ENCODE assay signal across 11 cellular contexts in the genomic region with DNA sequence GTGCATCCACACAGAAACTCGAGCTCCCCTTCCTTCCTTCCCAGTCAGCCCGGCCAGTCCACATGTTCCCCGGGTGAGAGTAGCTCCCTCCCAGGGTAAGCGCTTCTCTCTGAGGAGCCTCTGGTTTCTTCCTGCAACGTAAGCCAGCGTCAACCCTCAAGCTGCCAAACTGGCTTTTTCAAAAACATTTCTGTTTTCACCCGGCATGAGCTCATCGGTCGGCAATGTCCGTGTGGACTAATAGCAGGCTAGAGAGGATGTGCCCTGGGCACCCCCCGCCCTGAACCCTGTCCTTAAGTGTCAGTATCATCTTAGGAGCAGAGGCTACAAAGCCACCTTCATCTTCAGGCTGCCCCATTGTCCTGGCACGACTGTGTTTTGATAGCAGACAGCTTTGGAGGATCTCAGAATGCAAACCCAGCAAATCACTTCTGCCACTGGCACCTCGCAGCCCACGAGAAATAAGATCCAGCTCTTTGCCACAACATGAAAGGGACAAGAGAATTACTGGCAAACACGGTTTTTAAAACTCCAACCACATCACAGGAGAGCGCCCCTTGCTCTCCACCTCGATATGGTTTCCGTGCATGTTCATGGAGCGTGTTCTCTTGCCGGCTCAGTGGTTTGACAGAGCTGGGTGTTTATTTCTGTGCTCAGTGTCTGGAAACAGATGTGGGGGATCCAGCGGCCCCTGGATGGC. TPM values are rescaled to one million over a fixed set of nuclear protein-coding genes. Genes with fewer than 3 reads are reported as not detected.
DNase-seq lines count a peak whose midpoint lies in the region; ATAC-seq, FAIRE-seq and TF ChIP-seq lines count a peak whose summit lies in the region.
"Had no signal": no experiment of that assay in that cellular context is flagged by ENCODE, and none has a peak within 500 bp of the region (broad histone marks: within the 10 kb centered on the region; RNA-seq: fewer than 3 reads in every experiment).

No MANE protein-coding gene starts in this region.

- TF ChIP-seq CTCF in endothelial cell of umbilical vein (IDR thresholded peaks at IDR 0.05; ENCODE audit: extremely low read depth in 1 of 2, insufficient read depth in 1 of 2, low read depth in 1 of 2, low read length in 2 of 2) (no peak), tibial nerve (IDR thresholded peaks at IDR 0.05) (no peak)

- H3K79me2 ChIP-seq in endothelial cell of umbilical vein (ENCODE audit: control insufficient read depth, insufficient read depth, low read length) = no peaks in the 10 kb centered on the region

- H3K4me2 ChIP-seq in endothelial cell of umbilical vein (ENCODE audit: insufficient read depth, low read length) = peak overlapping the region; percentile 47

- WGBS in tibial nerve, 2 donors = 30 to 33% methylated on average over 21 of the region's 21 CpGs

- no peaks in the 10 kb centered on the region for H3K9me1 ChIP-seq in endothelial cell of umbilical vein (replicated peaks; ENCODE audit: control insufficient read depth, extremely low read depth, insufficient read depth, low read length)

- dilution Hi-C loops in endothelial cell of umbilical vein (cut with MboI; ENCODE audit: extremely low pct_ligation_motif_present, low sequenced_read_pairs) = no loop called here

- peak in 1 of 2 donors; percentile 23 for TF ChIP-seq EP300 in tibial nerve (IDR thresholded peaks at IDR 0.05)

- no peaks in the 10 kb centered on the region for H3K27me3 ChIP-seq in endothelial cell of umbilical vein (ENCODE audit: control insufficient read depth in 2 of 2, insufficient read depth in 2 of 2, low read length in 2 of 2)
- H3K27me3 ChIP-seq in tibial nerve = no peaks in the 10 kb centered on the region

- POLR2A ChIA-PET in endothelial cell of umbilical vein (lab: Charles Lee) = interaction anchor here (1.0 kb wide), 1 partner anchor 29 kb away, joined by 4 read pairs; no protein-coding TSS in a partner anchor

- no peaks in the 10 kb centered on the region for H3K36me3 ChIP-seq in endothelial cell of umbilical vein (ENCODE audit: control insufficient read depth in 2 of 2, extremely low read depth in 1 of 2, insufficient read depth in 2 of 2, low read length in 2 of 2)
- H3K36me3 ChIP-seq in tibial nerve = peaks cover 0 to 4% (median 0%) of the 10 kb centered on the region in 3 donors

- H3K4me3 ChIP-seq in endothelial cell of umbilical vein (replicated peaks in 1 of 3; ENCODE audit: insufficient read depth in 1 of 3, low read depth in 1 of 3, low read length in 3 of 3) = peak overlapping the region in 1 of 3 experiments; percentile 3
- no peak overlapping the region for H3K4me3 ChIP-seq in tibial nerve

- FAIRE-seq in endothelial cell of umbilical vein (lab: Jason Lieb, UNC) = peak; percentile 89
- FAIRE-seq: GM12892 had no signal

- no peaks in the 10 kb centered on the region for H4K20me1 ChIP-seq in endothelial cell of umbilical vein (replicated peaks; ENCODE audit: control insufficient read depth, extremely low read depth, insufficient read depth, low read length)

- BruUV-seq in endothelial cell of umbilical vein (replicated peaks; lab: Mats Ljungman, UMichigan) = TSS peak; percentile 92

- no peaks in the 10 kb centered on the region for H3K9me3 ChIP-seq in endothelial cell of umbilical vein (replicated peaks; ENCODE audit: control insufficient read depth, insufficient read depth, low read length)
- H3K9me3 ChIP-seq in tibial nerve = no peaks in the 10 kb centered on the region

- H3K27ac ChIP-seq in endothelial cell of umbilical vein (ENCODE audit: insufficient read depth, low read depth, low read length) = peak overlapping the region; percentile 43
- H3K27ac ChIP-seq in tibial nerve = peak overlapping the region in 2 of 4 donors; percentile 62 to 70

- ATAC-seq in HG03354 (IDR thresholded peaks at IDR 0.05; ENCODE audit: poor library complexity, severe bottlenecking, unreplicated experiment) (no peak), HG02981 (IDR thresholded peaks at IDR 0.05; ENCODE audit: unreplicated experiment) (no peak)

- H2AFZ ChIP-seq in endothelial cell of umbilical vein (ENCODE audit: low read depth, low read length) = peak overlapping the region; percentile 74

- CTCF ChIA-PET in endothelial cell of umbilical vein (lab: Charles Lee) = interaction anchor here (0.5 to 3.0 kb wide), 13 partner anchors 9 to 227 kb away, joined by 3 to 17 read pairs (median 5); a partner anchor contains a TSS

- intact Hi-C loops in endothelial cell of umbilical vein (cut with micrococcal nuclease) = loop anchor here (1.0 kb wide), 3 partner anchors 13 to 168 kb away; no protein-coding TSS in a partner anchor

- peak overlapping the region; percentile 46 for H3K9ac ChIP-seq in endothelial cell of umbilical vein (replicated peaks; ENCODE audit: extremely low read depth, insufficient read depth, low read length)

- peak; percentile 40 for DNase-seq in HS-5 (ENCODE audit: low read depth)
- peak; percentile 85 for DNase-seq in endothelial cell of umbilical vein (ENCODE audit: low read depth, low spot score)
- DNase-seq in left kidney (ENCODE audit: low read depth, low spot score) = peak; percentile 82
- peak; percentile 39 to 53 for DNase-seq in tibial nerve (ENCODE audit: low spot score in 2 of 2)
- DNase-seq in activated naive CD4-positive, alpha-beta T cell treated with anti-CD3 and anti-CD28 coated beads, Interleukin-2, amount 50 U/mL, for 16 hours = no peak
- no peak for DNase-seq in NCI-H128 (lab: John Stamatoyannopoulos, UW; ENCODE audit: unreplicated experiment)
- DNase-seq: hippocampal formation had no signal

- H3K4me1 ChIP-seq in endothelial cell of umbilical vein (ENCODE audit: control insufficient read depth, extremely low read depth, insufficient read depth, low read length) (peaks cover 35% of the 10 kb centered on the region), tibial nerve (peaks cover 0 to 18% (median 7%) of the 10 kb centered on the region in 4 donors)

- TF ChIP-seq POLR2A in endothelial cell of umbilical vein (IDR thresholded peaks at IDR 0.05; ENCODE audit: low read depth, low read length) (peak; percentile 50), tibial nerve (IDR thresholded peaks at IDR 0.05) (no peak)

TF ChIP-seq in endothelial cell of umbilical vein, 7 proteins besides CTCF, POLR2A, EP300 and RAD21:
- TF ChIP-seq POLR2AphosphoS5 (IDR thresholded peaks at IDR 0.05; ENCODE audit: insufficient read depth, low read depth, low read length) = no peak
- peak; percentile 27 for TF ChIP-seq FOS (IDR thresholded peaks at IDR 0.05; ENCODE audit: borderline replicate concordance, insufficient read depth, low read length)
- peak; percentile 57 for TF ChIP-seq JUN (IDR thresholded peaks at IDR 0.05; ENCODE audit: borderline replicate concordance, insufficient read depth, insufficient read length, low read depth)

RNA-seq across cellular contexts. Expression of a gene that starts 9.9 kb away (rescaled TPM):
- total RNA-seq in endothelial cell of umbilical vein (5.8 TPM in 2 replicates), tibial nerve (10 to 100 TPM; 30.6 to 69.6 (median 36.1) TPM)
- 2.1 and 2.8 TPM in 2 replicates for polyA plus RNA-seq in endothelial cell of umbilical vein
- 2.5 and 2.7 TPM in 2 replicates for polyA plus RNA-seq in endothelial cell of umbilical vein (2011; cell fraction: cytosol; rRNA removed)
- 3.3 and 3.9 TPM in 2 replicates for polyA plus RNA-seq in endothelial cell of umbilical vein (2011; cell fraction: nucleus; rRNA removed)
- 10.2 and 19.4 TPM in 2 replicates for polyA plus RNA-seq in endothelial cell of umbilical vein (2012)
- 2.0 and 2.9 TPM in 2 replicates for polyA minus RNA-seq in endothelial cell of umbilical vein
- 2.3 TPM for polyA minus RNA-seq in endothelial cell of umbilical vein (2011; cell fraction: cytosol; rRNA and poly(A)+ RNA removed)
- 2.2 and 3.1 TPM in 2 replicates for polyA minus RNA-seq in endothelial cell of umbilical vein (2011; cell fraction: nucleus; rRNA and poly(A)+ RNA removed)
- total RNA-seq: activated T-helper 1 cell treated with anti-CD3 and anti-CD28 coated beads, Interleukin-12 subunit alpha, Interleukin-12 subunit beta, Interleukin-2, Interleukin-4 antibody, amounts not matched to agents 30 ng/mL and 10 ng/mL and 1 ng/mL, durations not matched to agents 14 hours and 24 hours and 36 hours had no signal

RNA-seq across cellular contexts. Expression of a gene that starts 29.6 kb away (rescaled TPM):
- total RNA-seq in endothelial cell of umbilical vein = 18.4 and 22.1 TPM in 2 replicates
- polyA plus RNA-seq in endothelial cell of umbilical vein = 11.0 and 12.9 TPM in 2 replicates
- 8.9 and 10.9 TPM in 2 replicates for polyA plus RNA-seq in endothelial cell of umbilical vein (2011; cell fraction: cytosol; rRNA removed)
- polyA plus RNA-seq in endothelial cell of umbilical vein (2011; cell fraction: nucleus; rRNA removed) = 46.2 and 47.0 TPM in 2 replicates
- 16.4 and 17.2 TPM in 2 replicates for polyA plus RNA-seq in endothelial cell of umbilical vein (2012)
- 19.0 and 21.4 TPM in 2 replicates for polyA minus RNA-seq in endothelial cell of umbilical vein
- 11.1 TPM for polyA minus RNA-seq in endothelial cell of umbilical vein (2011; cell fraction: cytosol; rRNA and poly(A)+ RNA removed)
- 26.4 and 39.6 TPM in 2 replicates for polyA minus RNA-seq in endothelial cell of umbilical vein (2011; cell fraction: nucleus; rRNA and poly(A)+ RNA removed)
- 10 to 100 TPM; 14.1 to 31.5 (median 16.8) TPM for total RNA-seq in tibial nerve

Comparison
In these comparisons a context has a peak if more than half of its experiments do, and no peak if none do; other contexts are left out.
1. DNase-seq: peak in HS-5 (single experiment), endothelial cell of umbilical vein (single experiment), left kidney (single experiment) and tibial nerve (2 of 2); none in activated naive CD4-positive, alpha-beta T cell treated with anti-CD3 and anti-CD28 coated beads, Interleukin-2, amount 50 U/mL, for 16 hours (single experiment) and NCI-H128 (single experiment).